ENCODE assay signal across 9 cellular contexts in genomic region chr1:65975708-65976107, GRCh38.
"Had no signal": no experiment of that assay in that cellular context is flagged by ENCODE, and none has a peak within 500 bp of the region (broad histone marks: within the 10 kb centered on the region; RNA-seq: fewer than 3 reads in every experiment).

No MANE protein-coding gene starts in this region.

- DNase-seq: IMR-90, Karpas-422, KBM-7, KG1 had no signal

- FAIRE-seq: HepG2, HTR-8/SVneo had no signal

- H3K27ac Mint-ChIP-seq: IgD-negative memory B cell had no signal

- H3K27ac ChIP-seq: HL-60, KMS-11 had no signal

- ATAC-seq: HepG2 had no signal

- H3K4me2 ChIP-seq: KMS-11 had no signal

- H3K4me1 Mint-ChIP-seq: IgD-negative memory B cell had no signal

- H3K9ac ChIP-seq: KMS-11 had no signal

- H3K4me3 Mint-ChIP-seq: IgD-negative memory B cell had no signal
